ENCODE assay signal across 8 cellular contexts in the genomic region with DNA sequence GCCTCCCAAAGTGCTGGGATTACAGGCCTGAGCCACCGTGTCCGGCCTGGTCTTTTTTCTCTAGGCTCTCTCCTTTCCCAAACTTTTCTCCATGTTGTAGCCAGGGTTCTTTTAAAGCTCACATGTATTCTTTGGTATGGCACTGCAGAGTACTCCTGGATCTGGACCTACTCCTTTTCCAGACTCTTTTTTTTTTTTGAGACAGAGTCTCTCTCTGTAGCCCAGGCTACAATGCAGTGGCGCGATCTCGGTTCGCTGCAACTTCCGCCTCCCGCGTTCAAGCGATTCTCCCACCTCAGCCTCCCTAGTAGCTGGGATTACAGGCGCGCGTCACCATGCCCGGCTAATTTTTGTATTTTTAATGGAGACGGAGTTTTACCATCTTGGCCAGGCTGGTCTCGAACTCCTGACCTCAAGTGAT. TPM values are rescaled to one million over a fixed set of nuclear protein-coding genes. Genes with fewer than 3 reads are reported as not detected.
DNase-seq lines count a peak whose midpoint lies in the region; ATAC-seq and TF ChIP-seq lines count a peak whose summit lies in the region.

No MANE protein-coding gene starts in this region.

- peak overlapping the region; percentile 95 for H3K4me3 Mint-ChIP-seq in chondrocyte (ENCODE audit: unreplicated experiment)
- peak overlapping the region; percentile 89 to 98 (median 92) for H3K4me3 Mint-ChIP-seq in naive thymus-derived CD4-positive, alpha-beta T cell

- no peaks in the 10 kb centered on the region for H3K27me3 Mint-ChIP-seq in chondrocyte (ENCODE audit: low read depth)
- H3K27me3 Mint-ChIP-seq in naive thymus-derived CD4-positive, alpha-beta T cell: peaks cover 0 to 3% (median 0%) of the 10 kb centered on the region in 5 donors

- H2AFZ ChIP-seq in Loucy (ENCODE audit: low read length): peak overlapping the region; percentile 80

- TF ChIP-seq CTCF in AG09309 (IDR thresholded peaks at IDR 0.05; ENCODE audit: control insufficient read depth, insufficient read depth, low read depth, low read length, missing control alignments) (no peak), Loucy (conservative IDR thresholded peaks at IDR 0.05; ENCODE audit: low read length) (no peak), chondrocyte (IDR thresholded peaks at IDR 0.05) (no peak)

- DNase-seq in AG09309 (ENCODE audit: low read depth) (no peak), chondrocyte (ENCODE audit: low spot score) (no peak), SKM-1 (lab: John Stamatoyannopoulos, UW; ENCODE audit: unreplicated experiment) (no peak), NCI-H82 treated with DMSO at 0.1 percent for 48 hours (lab: John Stamatoyannopoulos, UW; ENCODE audit: unreplicated experiment) (no peak)
- DNase-seq in naive thymus-derived CD4-positive, alpha-beta T cell: no peak
- no peak for DNase-seq in activated CD8-positive, alpha-beta memory T cell treated with anti-CD3 and anti-CD28 coated beads, Interleukin-2, amount 50 U/mL, for 48 hours

- no peaks in the 10 kb centered on the region for H3K9me3 ChIP-seq in Loucy (ENCODE audit: insufficient read depth, low read depth, low read length)
- H3K9me3 ChIP-seq in naive thymus-derived CD4-positive, alpha-beta T cell (ENCODE audit: control insufficient read depth in 2 of 3, low read length in 3 of 3): no peaks in the 10 kb centered on the region

- no peaks in the 10 kb centered on the region for H3K9me3 Mint-ChIP-seq in chondrocyte (ENCODE audit: low read depth)
- peaks cover 0 to 7% (median 0%) of the 10 kb centered on the region in 11 donors for H3K9me3 Mint-ChIP-seq in naive thymus-derived CD4-positive, alpha-beta T cell

- no peaks in the 10 kb centered on the region for H3K27me3 ChIP-seq in Loucy (ENCODE audit: insufficient read depth, low read length, poor library complexity, severe bottlenecking)
- H3K27me3 ChIP-seq in naive thymus-derived CD4-positive, alpha-beta T cell (ENCODE audit: control insufficient read depth in 2 of 2, insufficient read depth in 2 of 2, low read length in 2 of 2): no peaks in the 10 kb centered on the region

- H3K9ac ChIP-seq in Loucy (ENCODE audit: low read depth, low read length, poor library complexity, severe bottlenecking): peak overlapping the region; percentile 92

- H4K20me1 ChIP-seq in Loucy (ENCODE audit: insufficient read depth, low read length, poor library complexity, severe bottlenecking): peaks cover 14% of the 10 kb centered on the region

- H3K4me1 Mint-ChIP-seq in chondrocyte (ENCODE audit: low read depth): peaks cover 19% of the 10 kb centered on the region
- peaks cover 20 to 39% (median 34%) of the 10 kb centered on the region in 7 donors for H3K4me1 Mint-ChIP-seq in naive thymus-derived CD4-positive, alpha-beta T cell

- H3K4me2 ChIP-seq in Loucy (ENCODE audit: low read depth, low read length, poor library complexity, severe bottlenecking): peak overlapping the region; percentile 87

- peak overlapping the region; percentile 65 for H3K4me3 ChIP-seq in AG09309 (ENCODE audit: control insufficient read depth, low read depth, low read length)
- peak overlapping the region; percentile 87 for H3K4me3 ChIP-seq in Loucy (ENCODE audit: low read length, poor library complexity, severe bottlenecking)
- H3K4me3 ChIP-seq in naive thymus-derived CD4-positive, alpha-beta T cell (ENCODE audit: low read length): peak overlapping the region; percentile 59

- peak overlapping the region; percentile 86 for H3K27ac ChIP-seq in naive thymus-derived CD4-positive, alpha-beta T cell (ENCODE audit: low read depth, low read length)

- H3F3A ChIP-seq in Loucy (ENCODE audit: low read depth): 0 out of 2 replicates have a peak, but pooled peaks cover 5% of the 10 kb centered on the region

- peaks cover 47% of the 10 kb centered on the region for H3K79me2 ChIP-seq in Loucy (ENCODE audit: insufficient read depth, low read length)

- no peaks in the 10 kb centered on the region for H3K36me3 ChIP-seq in Loucy (ENCODE audit: insufficient read depth, low read length)
- peaks cover 0 to 25% (median 4%) of the 10 kb centered on the region in 3 experiments for H3K36me3 ChIP-seq in naive thymus-derived CD4-positive, alpha-beta T cell (ENCODE audit: control insufficient read depth in 2 of 3, insufficient read depth in 3 of 3, low read length in 3 of 3)

- CTCF ChIA-PET in naive thymus-derived CD4-positive, alpha-beta T cell (lab: Charles Lee): interaction anchor here (0.6 to 1.6 kb wide), 4 partner anchors 79 to 545 kb away, joined by 3 to 4 read pairs (median 4); no protein-coding TSS in a partner anchor

- H3K36me3 Mint-ChIP-seq in chondrocyte (ENCODE audit: low read depth): peaks cover 13% of the 10 kb centered on the region
- peaks cover 7 to 26% (median 15%) of the 10 kb centered on the region in 5 donors for H3K36me3 Mint-ChIP-seq in naive thymus-derived CD4-positive, alpha-beta T cell

- peak overlapping the region; percentile 99 for H3K27ac Mint-ChIP-seq in chondrocyte (ENCODE audit: unreplicated experiment)
- H3K27ac Mint-ChIP-seq in naive thymus-derived CD4-positive, alpha-beta T cell: peak overlapping the region; percentile 92 to 100 (median 98)

- intact Hi-C loops in naive thymus-derived CD4-positive, alpha-beta T cell (cut with micrococcal nuclease): loop anchor here (1.0 to 5.0 kb wide), 12 partner anchors 69 to 1406 kb away; a partner anchor contains a TSS

- H3K9me2 ChIP-seq in Loucy (replicated peaks; ENCODE audit: low read depth, low read length): no peaks in the 10 kb centered on the region

- POLR2A ChIA-PET in naive thymus-derived CD4-positive, alpha-beta T cell (lab: Charles Lee): interaction anchor here (0.6 to 3.2 kb wide), 26 partner anchors 8 to 854 kb away, joined by 3 to 31 read pairs (median 4); a partner anchor contains a TSS

- H3K4me1 ChIP-seq in Loucy (ENCODE audit: insufficient read depth, low read length, poor library complexity, severe bottlenecking): peaks cover 25% of the 10 kb centered on the region
- peaks cover 13 to 14% of the 10 kb centered on the region in 2 donors for H3K4me1 ChIP-seq in naive thymus-derived CD4-positive, alpha-beta T cell (ENCODE audit: control insufficient read depth in 2 of 2, insufficient read depth in 2 of 2, low read length in 2 of 2)

- no peak for ATAC-seq in naive thymus-derived CD4-positive, alpha-beta T cell
- ATAC-seq in GM21825 (IDR thresholded peaks at IDR 0.05; ENCODE audit: unreplicated experiment): no peak

RNA-seq across cellular contexts. Expression of a gene that starts 0.6 kb away (rescaled TPM):
- 10.9 to 12.2 TPM (median 11.3 TPM) in 3 replicates for total RNA-seq in chondrocyte
- 10 to 100 TPM in 3 of 5 experiments, 1 to 10 TPM in 2; 5.5 to 23.0 (median 14.4) TPM for total RNA-seq in naive thymus-derived CD4-positive, alpha-beta T cell
- polyA plus RNA-seq in naive thymus-derived CD4-positive, alpha-beta T cell: 10 to 100 TPM in 1 of 2 donors, 1 to 10 TPM in 1; 4.5 to 13.2 TPM

RNA-seq across cellular contexts. Expression of a gene that starts 41.3 kb away (rescaled TPM):
- 39.6 to 45.7 TPM (median 39.9 TPM) in 3 replicates for total RNA-seq in chondrocyte
- total RNA-seq in naive thymus-derived CD4-positive, alpha-beta T cell: 10 to 100 TPM; 19.8 to 29.0 (median 25.7) TPM
- polyA plus RNA-seq in naive thymus-derived CD4-positive, alpha-beta T cell: 10 to 100 TPM in 1 of 2 donors, 1 to 10 TPM in 1; 8.5 to 22.9 TPM
